In genomic region chrX:41733939-41734338, GRCh38 we compare ENCODE assay signal across 7 cellular contexts. TPM values are rescaled to one million over a fixed set of nuclear protein-coding genes. Genes with fewer than 3 reads are reported as not detected.
A peak's percentile ranks its signal among the peaks of the same experiment; 100 is the strongest.
DNase-seq lines count a peak whose midpoint lies in the region; ATAC-seq and TF ChIP-seq lines count a peak whose summit lies in the region.

No MANE protein-coding gene starts in this region.

- H3K4me1 ChIP-seq in body of pancreas, result no peaks in the 10 kb centered on the region

- TF ChIP-seq POLR2A in body of pancreas (IDR thresholded peaks at IDR 0.05), result no peak

- H3K27me3 ChIP-seq in body of pancreas, result no peaks in the 10 kb centered on the region

- H3K4me3 ChIP-seq in body of pancreas, result no peak overlapping the region

- H3K27me3 Mint-ChIP-seq in immature natural killer cell (ENCODE audit: low read depth in 3 of 3) (peaks cover 6 to 7% (median 7%) of the 10 kb centered on the region in 3 donors), glutamatergic neuron (ENCODE audit: unreplicated experiment) (no peaks in the 10 kb centered on the region)

- TF ChIP-seq CTCF in glutamatergic neuron (IDR thresholded peaks at IDR 0.05; ENCODE audit: partially characterized antibody, unreplicated experiment) (no peak), body of pancreas (IDR thresholded peaks at IDR 0.05) (no peak)

- ATAC-seq in GM18858 (IDR thresholded peaks at IDR 0.05; ENCODE audit: unreplicated experiment), result peak; percentile 97
- peak; percentile 97 for ATAC-seq in GM21447 (IDR thresholded peaks at IDR 0.05; ENCODE audit: unreplicated experiment)
- ATAC-seq in HG03457 (IDR thresholded peaks at IDR 0.05; ENCODE audit: unreplicated experiment), result peak; percentile 93
- no peak for ATAC-seq in body of pancreas

- H3K4me1 Mint-ChIP-seq in immature natural killer cell (peaks cover 33 to 56% of the 10 kb centered on the region in 2 donors), glutamatergic neuron (ENCODE audit: low read depth, unreplicated experiment) (peaks cover 3% of the 10 kb centered on the region)

- H3K36me3 ChIP-seq in body of pancreas (replicated peaks in 1 of 2; ENCODE audit: insufficient read depth in 1 of 2, low read depth in 2 of 2), result no peaks in the 10 kb centered on the region

- no peaks in the 10 kb centered on the region for H3K9me3 ChIP-seq in body of pancreas

- DNase-seq in immature natural killer cell (peak; percentile 44 to 55 (median 55)), islet precursor cell (no peak), glutamatergic neuron (no peak), body of pancreas (no peak)

- intact Hi-C loops in body of pancreas (cut with DNase I), result no loop called here

- no peak overlapping the region for H3K27ac ChIP-seq in body of pancreas

- 100% methylated on average over 1 of the region's 1 CpG for WGBS in body of pancreas, 2 donors

- H3K9me3 Mint-ChIP-seq in immature natural killer cell (no peaks in the 10 kb centered on the region), glutamatergic neuron (ENCODE audit: unreplicated experiment) (no peaks in the 10 kb centered on the region)

- H3K27ac Mint-ChIP-seq in immature natural killer cell, result peak overlapping the region; percentile 64 to 84 (median 72)
- H3K27ac Mint-ChIP-seq in glutamatergic neuron (ENCODE audit: unreplicated experiment), result no peak overlapping the region

- H3K4me3 Mint-ChIP-seq in immature natural killer cell (peak overlapping the region; percentile 56 to 88 (median 63)), glutamatergic neuron (ENCODE audit: unreplicated experiment) (no peak overlapping the region)

- H3K36me3 Mint-ChIP-seq in immature natural killer cell (peaks cover 0 to 5% (median 0%) of the 10 kb centered on the region in 3 donors), glutamatergic neuron (ENCODE audit: unreplicated experiment) (no peaks in the 10 kb centered on the region)

RNA-seq across cellular contexts. Expression of gene GPR82, which starts 10.0 kb away (rescaled TPM):
- polyA plus RNA-seq in immature natural killer cell, result 1 to 10 TPM; 5.5 to 7.2 (median 5.7) TPM
- total RNA-seq in glutamatergic neuron (ENCODE audit: unreplicated experiment) (not detected), body of pancreas (under 1 TPM in 1 of 2 donors, not detected in 1; 0.52 TPM)

RNA-seq across cellular contexts. Expression of gene GPR34, which starts 45.2 kb away (rescaled TPM):
- 1 to 10 TPM in 2 of 3 donors, not detected in 1; 2.8 to 2.9 TPM for polyA plus RNA-seq in immature natural killer cell
- total RNA-seq in glutamatergic neuron (ENCODE audit: unreplicated experiment) (not detected), body of pancreas (1 to 10 TPM; 1.3 to 4.9 TPM)

Comparison
In these comparisons a context has a peak if more than half of its experiments do, and no peak if none do; other contexts are left out.
1. DNase-seq: peak in immature natural killer cell (3 of 3); none in islet precursor cell (single experiment), glutamatergic neuron (single experiment) and body of pancreas (0 of 4).